In genomic region chr6:43276180-43277082, GRCh38 we compare ENCODE assay signal across 1 cellular context.
A peak's percentile ranks its signal among the peaks of the same experiment; 100 is the strongest.
TF ChIP-seq lines count a peak whose summit lies in the region.

No MANE protein-coding gene starts in this region.

TF ChIP-seq in HepG2, 621 proteins besides CTCF, POLR2A, EP300 and RAD21 (continued from another document and continues in another):
- TF ChIP-seq ZNF75D (CRISPR knock-in tag; IDR thresholded peaks at IDR 0.05; ENCODE audit: borderline replicate concordance) (no peak), ERF (CRISPR knock-in tag; IDR thresholded peaks at IDR 0.05) (peak; percentile 73; the same call in 1 of the 2 replicates), POLR2G (IDR thresholded peaks at IDR 0.05; ENCODE audit: low read depth, low read length) (peak; percentile 57), FOXK1 (CRISPR knock-in tag; IDR thresholded peaks at IDR 0.05; ENCODE audit: borderline replicate concordance, low read depth) (peak; percentile 31; the same call in 1 of the 2 replicates), CHD4 (IDR thresholded peaks at IDR 0.05; ENCODE audit: borderline replicate concordance, low read length) (peak; percentile 55), SOX13 (IDR thresholded peaks at IDR 0.05) (no peak), SOX13 (CRISPR knock-in tag; conservative IDR thresholded peaks at IDR 0.05 in 1 of 2, IDR thresholded peaks at IDR 0.05 in 1 of 2) (peak in 1 of 2 experiments; percentile 45; a peak in 1 of 4 replicates), KLF11 (CRISPR knock-in tag; IDR thresholded peaks at IDR 0.05) (no peak), GATAD1 (CRISPR knock-in tag; IDR thresholded peaks at IDR 0.05) (peak; percentile 44; the same call in 1 of the 2 replicates), NR2C2 (CRISPR knock-in tag; IDR thresholded peaks at IDR 0.05; ENCODE audit: borderline replicate concordance) (peak; percentile 72), SOX6 (IDR thresholded peaks at IDR 0.05) (no peak), SOX6 (CRISPR knock-in tag; IDR thresholded peaks at IDR 0.05) (peak; percentile 65), ZNF432 (CRISPR knock-in tag; IDR thresholded peaks at IDR 0.05; ENCODE audit: borderline replicate concordance) (no peak), PRDM10 (CRISPR knock-in tag; IDR thresholded peaks at IDR 0.05; ENCODE audit: low read depth) (peak; percentile 48; the same call in 1 of the 2 replicates), GABPB1 (CRISPR knock-in tag; IDR thresholded peaks at IDR 0.05) (peak; percentile 81), TFDP2 (CRISPR knock-in tag; IDR thresholded peaks at IDR 0.05) (peak; percentile 46), ZNF720 (CRISPR knock-in tag; IDR thresholded peaks at IDR 0.05) (no peak), MXI1 (IDR thresholded peaks at IDR 0.05; ENCODE audit: borderline replicate concordance, low read depth, low read length) (no peak), KLF12 (CRISPR knock-in tag; IDR thresholded peaks at IDR 0.05; ENCODE audit: borderline replicate concordance) (no peak), TFE3 (CRISPR knock-in tag; IDR thresholded peaks at IDR 0.05) (no peak), NR2F1 (CRISPR knock-in tag; IDR thresholded peaks at IDR 0.05) (peak; percentile 29 to 42; a peak in 2 of 4 replicates), ZNF598 (CRISPR knock-in tag; IDR thresholded peaks at IDR 0.05; ENCODE audit: borderline replicate concordance) (no peak), FOXA3 (CRISPR knock-in tag; IDR thresholded peaks at IDR 0.05) (peak; percentile 49; the same call in 1 of the 2 replicates), ZNF276 (CRISPR knock-in tag; IDR thresholded peaks at IDR 0.05; ENCODE audit: low read depth) (peak; percentile 83; the same call in 1 of the 2 replicates), RFXANK (CRISPR knock-in tag; IDR thresholded peaks at IDR 0.05) (no peak), JUN (CRISPR knock-in tag; IDR thresholded peaks at IDR 0.05) (peak; percentile 67), MXD4 (CRISPR knock-in tag; IDR thresholded peaks at IDR 0.05) (no peak), ZBTB7A (CRISPR knock-in tag; IDR thresholded peaks at IDR 0.05) (peak; percentile 79; the same call in 1 of the 2 replicates), ZBTB49 (CRISPR knock-in tag; IDR thresholded peaks at IDR 0.05; ENCODE audit: borderline replicate concordance) (0 out of 2 replicates have a peak, but pooled peaks have one; percentile 61), HIC2 (CRISPR knock-in tag; IDR thresholded peaks at IDR 0.05; ENCODE audit: low read depth) (peak; percentile 99), HNF4A (CRISPR knock-in tag; IDR thresholded peaks at IDR 0.05) (peak; percentile 97), ZNF30 (CRISPR knock-in tag; IDR thresholded peaks at IDR 0.05) (no peak), AGO1 (IDR thresholded peaks at IDR 0.05; ENCODE audit: low read depth, low read length, poor library complexity, severe bottlenecking) (peak; percentile 47), SKIL (CRISPR knock-in tag; IDR thresholded peaks at IDR 0.05; ENCODE audit: borderline replicate concordance) (peak; percentile 77), TFAP4 (IDR thresholded peaks at IDR 0.05; ENCODE audit: borderline replicate concordance, low read depth) (peak; percentile 54; the same call in 1 of the 2 replicates), ATF6 (CRISPR knock-in tag; conservative IDR thresholded peaks at IDR 0.05) (no peak), GMEB1 (CRISPR knock-in tag; IDR thresholded peaks at IDR 0.05; ENCODE audit: borderline replicate concordance) (no peak), ZNF746 (CRISPR knock-in tag; IDR thresholded peaks at IDR 0.05) (peak; percentile 95), ZNF253 (CRISPR knock-in tag; IDR thresholded peaks at IDR 0.05; ENCODE audit: borderline replicate concordance) (peak; percentile 10; the same call in 1 of the 2 replicates), IRF2 (CRISPR knock-in tag; IDR thresholded peaks at IDR 0.05) (peak; percentile 52; the same call in 1 of the 2 replicates), ZNF552 (CRISPR knock-in tag; IDR thresholded peaks at IDR 0.05; ENCODE audit: borderline replicate concordance) (0 out of 2 replicates have a peak, but pooled peaks have one; percentile 6)
